ENCODE assay signal across 15 cellular contexts in genomic region chr2:239824866-239825704, GRCh38.
A peak's percentile ranks its signal among the peaks of the same experiment; 100 is the strongest.
DNase-seq lines count a peak whose midpoint lies in the region; ATAC-seq and TF ChIP-seq lines count a peak whose summit lies in the region.
"Had no signal": no experiment of that assay in that cellular context is flagged by ENCODE, and none has a peak within 500 bp of the region (broad histone marks: within the 10 kb centered on the region; RNA-seq: fewer than 3 reads in every experiment).

No MANE protein-coding gene starts in this region.

- H3K9me3 Mint-ChIP-seq in endothelial cell (ENCODE audit: unreplicated experiment), result no peaks in the 10 kb centered on the region
- H3K9me3 Mint-ChIP-seq: stimulated activated naive CD8-positive, alpha-beta T cell treated with anti-CD3 and anti-CD28 coated beads, Interleukin-15, Interleukin-2, amounts not matched to agents 100 ng/mL and 50 ng/mL, for 24 hours had no signal

- no peaks in the 10 kb centered on the region for H4K20me1 ChIP-seq in mammary epithelial cell (ENCODE audit: insufficient read depth, low read length)

- H2BK120ac ChIP-seq in neuronal stem cell (ENCODE audit: low read depth, low read length), result no peak overlapping the region

- H3K14ac ChIP-seq in neuronal stem cell (ENCODE audit: low read length), result no peak overlapping the region

- no peaks in the 10 kb centered on the region for H3K79me2 ChIP-seq in mammary epithelial cell (ENCODE audit: insufficient read depth, low read length)

- H2BK15ac ChIP-seq in neuronal stem cell (ENCODE audit: low read length), result peak overlapping the region; percentile 1

- no peak overlapping the region for H2AFZ ChIP-seq in neuronal stem cell (ENCODE audit: low read length)
- H2AFZ ChIP-seq in mammary epithelial cell (ENCODE audit: low read depth, low read length), result no peak overlapping the region

- peaks cover 18% of the 10 kb centered on the region for H3K27me3 Mint-ChIP-seq in endothelial cell (ENCODE audit: unreplicated experiment)
- H3K27me3 Mint-ChIP-seq: stimulated activated naive CD8-positive, alpha-beta T cell treated with anti-CD3 and anti-CD28 coated beads, Interleukin-15, Interleukin-2, amounts not matched to agents 100 ng/mL and 50 ng/mL, for 24 hours had no signal

- no peak overlapping the region for H2AK5ac ChIP-seq in neuronal stem cell (ENCODE audit: low read depth, low read length)

- H3K27ac ChIP-seq in neuronal stem cell (replicated peaks; ENCODE audit: low read length) (no peak overlapping the region), mammary epithelial cell (ENCODE audit: insufficient read depth, low read depth, low read length) (no peak overlapping the region)
- H3K27ac ChIP-seq: ascending aorta, esophagus squamous epithelium, neutrophil had no signal

- no peak overlapping the region for H3K4me2 ChIP-seq in neuronal stem cell (ENCODE audit: insufficient read depth, low read length, poor library complexity, severe bottlenecking)
- no peak overlapping the region for H3K4me2 ChIP-seq in mammary epithelial cell (ENCODE audit: insufficient read depth, low read depth, low read length)

- peak overlapping the region; percentile 53 for H3K4ac ChIP-seq in neuronal stem cell (ENCODE audit: low read length)

- in situ Hi-C loops in mammary epithelial cell (cut with MboI; ENCODE audit: low sequenced_read_pairs in 2 of 2), result no loop called here

- H3K9me3 ChIP-seq in neuronal stem cell (replicated peaks in 1 of 2; ENCODE audit: control insufficient read depth in 2 of 2, insufficient read depth in 1 of 2, low read depth in 1 of 2, low read length in 2 of 2), result peaks cover 0 to 2% of the 10 kb centered on the region in 2 donors
- H3K9me3 ChIP-seq in mammary epithelial cell (replicated peaks; ENCODE audit: insufficient read depth, low read length), result peaks cover 12% of the 10 kb centered on the region
- H3K9me3 ChIP-seq: ascending aorta, esophagus squamous epithelium, neutrophil had no signal

- no peak overlapping the region for H2BK5ac ChIP-seq in neuronal stem cell (ENCODE audit: low read length)

- dilution Hi-C loops in mammary epithelial cell (cut with HindIII; ENCODE audit: low sequenced_read_pairs), result no loop called here

- WGBS in neuronal stem cell (ENCODE audit: extremely low coverage in 2 of 2, insufficient read length in 2 of 2, insufficient replicate concordance in 1 of 2), 2 donors, result no CpG with 5 or more reads among the region's 17 CpGs
- 84% methylated on average over 12 of the region's 17 CpGs for WGBS in mammary epithelial cell (ENCODE audit: low coverage, missing lambda C conversion rate)

- H3K4me3 Mint-ChIP-seq in endothelial cell (ENCODE audit: unreplicated experiment), result no peak overlapping the region
- H3K4me3 Mint-ChIP-seq: stimulated activated naive CD8-positive, alpha-beta T cell treated with anti-CD3 and anti-CD28 coated beads, Interleukin-15, Interleukin-2, amounts not matched to agents 100 ng/mL and 50 ng/mL, for 24 hours had no signal

- ATAC-seq in HG03025 (IDR thresholded peaks at IDR 0.05; ENCODE audit: low FRiP score, unreplicated experiment), result no peak

- H3K27ac Mint-ChIP-seq in endothelial cell (ENCODE audit: unreplicated experiment), result peak overlapping the region; percentile 11
- H3K27ac Mint-ChIP-seq: stimulated activated naive CD8-positive, alpha-beta T cell treated with anti-CD3 and anti-CD28 coated beads, Interleukin-15, Interleukin-2, amounts not matched to agents 100 ng/mL and 50 ng/mL, for 24 hours had no signal

- H3K36me3 Mint-ChIP-seq in endothelial cell (ENCODE audit: low read depth, unreplicated experiment), result peaks cover 5% of the 10 kb centered on the region

- H3K27me3 ChIP-seq in neuronal stem cell (ENCODE audit: control insufficient read depth in 3 of 3, insufficient read depth in 3 of 3, low read depth in 1 of 3, low read length in 3 of 3), result no peaks in the 10 kb centered on the region
- no peaks in the 10 kb centered on the region for H3K27me3 ChIP-seq in mammary epithelial cell (ENCODE audit: insufficient read depth, low read length)
- H3K27me3 ChIP-seq: ascending aorta had no signal

- no peak overlapping the region for H3K23ac ChIP-seq in neuronal stem cell (ENCODE audit: low read depth, low read length, poor library complexity)

- peaks cover 27% of the 10 kb centered on the region for H3K4me1 Mint-ChIP-seq in endothelial cell (ENCODE audit: unreplicated experiment)

- H3K4me3 ChIP-seq in neuronal stem cell (ENCODE audit: low read length in 2 of 2) (no peak overlapping the region), mammary epithelial cell (replicated peaks in 1 of 3; ENCODE audit: insufficient read depth in 1 of 3, low read depth in 2 of 3, low read length in 3 of 3) (no peak overlapping the region)
- H3K4me3 ChIP-seq: ascending aorta, esophagus squamous epithelium had no signal

- H3K9ac ChIP-seq in neuronal stem cell (ENCODE audit: low read depth, low read length, poor library complexity), result no peak overlapping the region
- no peak overlapping the region for H3K9ac ChIP-seq in mammary epithelial cell (ENCODE audit: insufficient read depth, low read length)

- no peak overlapping the region for H4K91ac ChIP-seq in neuronal stem cell (ENCODE audit: low read depth, low read length, poor library complexity)

- H3K36me3 ChIP-seq in neuronal stem cell (replicated peaks in 1 of 2; ENCODE audit: control insufficient read depth in 2 of 2, insufficient read depth in 2 of 2, low read length in 2 of 2) (no peaks in the 10 kb centered on the region), mammary epithelial cell (ENCODE audit: insufficient read depth, low read length) (no peaks in the 10 kb centered on the region)
- H3K36me3 ChIP-seq: ascending aorta, esophagus squamous epithelium, neutrophil had no signal

- DNase-seq in Ammon's horn (ENCODE audit: low spot score), result peak; percentile 1
- no peak for DNase-seq in endothelial cell (ENCODE audit: low spot score)
- no peak for DNase-seq in neuronal stem cell (ENCODE audit: low spot score)
- no peak for DNase-seq in SW480 (ENCODE audit: low spot score)
- DNase-seq in NCI-H1694 treated with DMSO at 0.1 percent for 48 hours (lab: John Stamatoyannopoulos, UW), result no peak
- no peak for DNase-seq in mammary epithelial cell
- DNase-seq: cortex of kidney, esophagus squamous epithelium, GOT3, NCI-H1694 had no signal

- CTCF ChIA-PET in mammary epithelial cell (lab: Charles Lee; ENCODE audit: low non-redundant PET), result no interaction called here

- H3K4me1 ChIP-seq in neuronal stem cell (ENCODE audit: control insufficient read depth in 2 of 2, insufficient read depth in 1 of 2, low read depth in 1 of 2, low read length in 2 of 2), result peaks cover 0 to 5% of the 10 kb centered on the region in 2 donors
- H3K4me1 ChIP-seq in mammary epithelial cell (ENCODE audit: insufficient read depth, low read length), result no peaks in the 10 kb centered on the region

- TF ChIP-seq CTCF in GM12873 (IDR thresholded peaks at IDR 0.05; ENCODE audit: insufficient read depth, low read depth, low read length, missing control alignments) (peak; percentile 21), endothelial cell (IDR thresholded peaks at IDR 0.05; ENCODE audit: unreplicated experiment) (no peak), mammary epithelial cell (conservative IDR thresholded peaks at IDR 0.05 in 1 of 2, IDR thresholded peaks at IDR 0.05 in 1 of 2; ENCODE audit: extremely low read depth in 1 of 2, insufficient read depth in 1 of 2, low read depth in 1 of 2, low read length in 2 of 2) (no peak)

- intact Hi-C loops in mammary epithelial cell (cut with micrococcal nuclease), result loop anchor here (2.0 to 5.0 kb wide), 2 partner anchors 58 to 167 kb away; no protein-coding TSS in a partner anchor

- no peaks in the 10 kb centered on the region for H3K79me1 ChIP-seq in neuronal stem cell (ENCODE audit: low read depth, low read length)

- no peak overlapping the region for H2BK12ac ChIP-seq in neuronal stem cell (ENCODE audit: low read length)

- H4K8ac ChIP-seq in neuronal stem cell (ENCODE audit: low read depth, low read length), result no peak overlapping the region

- peak overlapping the region; percentile 59 for H3K18ac ChIP-seq in neuronal stem cell (ENCODE audit: low read length)

- BruUV-seq in mammary epithelial cell (replicated peaks; lab: Mats Ljungman, UMichigan), result no TSS peak
